ENCODE assay signal across 9 cellular contexts in the genomic region with DNA sequence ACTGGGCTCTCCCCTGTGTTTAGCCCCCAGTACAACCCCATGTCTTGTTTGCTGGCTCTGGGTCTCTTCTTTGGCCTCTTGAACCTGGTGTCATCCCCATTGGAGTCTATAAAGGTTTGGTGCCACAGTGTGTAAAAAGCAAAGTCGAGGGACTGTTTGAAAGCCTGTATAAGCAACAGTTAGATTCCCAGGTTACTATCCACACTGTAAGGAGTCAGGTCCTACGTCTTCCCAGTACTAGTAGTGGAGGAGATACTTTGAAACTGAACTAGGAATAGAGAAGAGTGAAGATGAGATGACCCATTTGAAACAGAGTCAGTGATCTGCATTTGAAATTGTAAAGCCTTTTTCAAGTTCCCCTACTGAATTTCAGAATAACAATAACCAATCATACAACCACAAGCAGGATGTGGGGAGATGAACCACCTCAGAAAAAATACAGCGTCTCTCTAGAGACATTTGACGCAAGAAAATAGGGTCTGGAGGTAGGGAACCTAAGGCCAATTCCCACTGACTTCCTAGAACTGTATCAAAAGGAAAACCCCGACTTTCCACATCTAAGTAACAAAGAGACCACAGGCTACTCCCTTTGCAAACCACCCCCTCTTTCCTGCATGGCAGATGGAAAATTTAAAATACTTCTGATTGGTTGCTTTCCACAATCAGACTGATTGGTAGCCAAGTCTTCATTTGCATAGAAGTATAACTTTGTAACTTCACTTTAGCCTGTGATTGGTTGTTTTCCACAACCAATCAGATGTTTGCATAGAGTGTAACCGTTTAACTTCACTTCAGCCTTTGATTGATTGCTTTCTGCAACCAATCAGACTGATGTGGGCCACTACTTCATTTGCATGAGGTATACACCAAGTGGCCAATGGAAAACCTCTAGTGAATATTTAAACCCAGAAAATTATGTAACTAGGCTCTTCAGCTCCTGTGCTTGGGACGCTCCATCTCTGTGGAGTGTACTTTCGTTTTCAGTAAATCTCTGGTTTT. TPM values are rescaled to one million over a fixed set of nuclear protein-coding genes. Genes with fewer than 3 reads are reported as not detected.
A peak's percentile ranks its signal among the peaks of the same experiment; 100 is the strongest.
DNase-seq lines count a peak whose midpoint lies in the region; ATAC-seq and TF ChIP-seq lines count a peak whose summit lies in the region.
"Had no signal": no experiment of that assay in that cellular context is flagged by ENCODE, and none has a peak within 500 bp of the region (broad histone marks: within the 10 kb centered on the region; RNA-seq: fewer than 3 reads in every experiment).

No MANE protein-coding gene starts in this region.

- peaks cover 60% of the 10 kb centered on the region for H3K4me1 Mint-ChIP-seq in activated naive CD8-positive, alpha-beta T cell (ENCODE audit: low read depth)
- peaks cover 8% of the 10 kb centered on the region for H3K4me1 Mint-ChIP-seq in neural progenitor cell

- no peaks in the 10 kb centered on the region for H3K79me2 ChIP-seq in neural progenitor cell (ENCODE audit: low read depth)

- no peaks in the 10 kb centered on the region for H3F3A ChIP-seq in neural progenitor cell (ENCODE audit: low read depth)

- TF ChIP-seq POLR2A in thyroid gland (IDR thresholded peaks at IDR 0.05), result no peak

- no peaks in the 10 kb centered on the region for H3K4me1 ChIP-seq in neural progenitor cell
- no peaks in the 10 kb centered on the region for H3K4me1 ChIP-seq in thyroid gland

- H3K27me3 Mint-ChIP-seq in activated naive CD8-positive, alpha-beta T cell, result no peaks in the 10 kb centered on the region
- H3K27me3 Mint-ChIP-seq in neural progenitor cell (ENCODE audit: insufficient read depth, low read depth), result no peaks in the 10 kb centered on the region

- no peak overlapping the region for H2AFZ ChIP-seq in neural progenitor cell (replicated peaks)

- H3K36me3 ChIP-seq in neural progenitor cell (no peaks in the 10 kb centered on the region), thyroid gland (no peaks in the 10 kb centered on the region)
- H3K36me3 ChIP-seq: stomach had no signal

- ATAC-seq in GM18907 (IDR thresholded peaks at IDR 0.05; ENCODE audit: unreplicated experiment) (peak; percentile 67), GM18870 (IDR thresholded peaks at IDR 0.05; ENCODE audit: unreplicated experiment) (no peak)

- peak overlapping the region; percentile 68 for H3K4me3 Mint-ChIP-seq in activated naive CD8-positive, alpha-beta T cell
- no peak overlapping the region for H3K4me3 Mint-ChIP-seq in neural progenitor cell

- DNase-seq in OCI-M1 (lab: John Stamatoyannopoulos, UW), result peak; percentile 86
- no peak for DNase-seq in neural progenitor cell (ENCODE audit: low spot score)
- no peak for DNase-seq in thyroid gland
- DNase-seq in GOT3 (lab: John Stamatoyannopoulos, UW), result no peak
- DNase-seq: H7, stomach had no signal

- H3K36me3 Mint-ChIP-seq in activated naive CD8-positive, alpha-beta T cell, result peaks cover 13% of the 10 kb centered on the region
- no peaks in the 10 kb centered on the region for H3K36me3 Mint-ChIP-seq in neural progenitor cell

- no peaks in the 10 kb centered on the region for H4K20me1 ChIP-seq in neural progenitor cell (ENCODE audit: low read depth)

- H3K9me3 Mint-ChIP-seq in activated naive CD8-positive, alpha-beta T cell (ENCODE audit: low read depth), result peaks cover 23% of the 10 kb centered on the region
- H3K9me3 Mint-ChIP-seq in neural progenitor cell, result peaks cover 5% of the 10 kb centered on the region

- no peak overlapping the region for H3K4me3 ChIP-seq in neural progenitor cell
- no peak overlapping the region for H3K4me3 ChIP-seq in thyroid gland (replicated peaks in 1 of 3)
- H3K4me3 ChIP-seq: stomach had no signal

- H3K9me3 ChIP-seq in neural progenitor cell (ENCODE audit: low read depth), result no peaks in the 10 kb centered on the region
- no peaks in the 10 kb centered on the region for H3K9me3 ChIP-seq in thyroid gland

- 82 to 86% methylated on average over 8 of the region's 8 CpGs for WGBS in thyroid gland, 2 donors

- H3K27me3 ChIP-seq in neural progenitor cell, result no peaks in the 10 kb centered on the region
- no peaks in the 10 kb centered on the region for H3K27me3 ChIP-seq in thyroid gland
- H3K27me3 ChIP-seq: stomach had no signal

- no peak overlapping the region for H3K9ac ChIP-seq in neural progenitor cell

- TF ChIP-seq CTCF in neural progenitor cell (IDR thresholded peaks at IDR 0.05), result no peak
- TF ChIP-seq CTCF in thyroid gland (IDR thresholded peaks at IDR 0.05), result no peak

- intact Hi-C loops in thyroid gland (cut with DNase I), result no loop called here

- no peak overlapping the region for H3K4me2 ChIP-seq in neural progenitor cell

- peak overlapping the region; percentile 76 for H3K27ac Mint-ChIP-seq in activated naive CD8-positive, alpha-beta T cell
- peak overlapping the region; percentile 47 for H3K27ac Mint-ChIP-seq in neural progenitor cell

- H3K27ac ChIP-seq in neural progenitor cell (no peak overlapping the region), thyroid gland (no peak overlapping the region)
- H3K27ac ChIP-seq: stomach had no signal

RNA-seq across cellular contexts. Expression of gene NEDD4, which starts 49.9 kb away (rescaled TPM):
- total RNA-seq in neural progenitor cell (ENCODE audit: low replicate concordance), result 16.1 and 36.7 TPM in 2 replicates
- total RNA-seq in thyroid gland, result 10 to 100 TPM; 10.1 to 22.1 (median 19.2) TPM
